Comparison of ENCODE assay signal across 8 cellular contexts in genomic region chr13:113186061-113186900, GRCh38. TPM values are rescaled to one million over a fixed set of nuclear protein-coding genes. Genes with fewer than 3 reads are reported as not detected.
DNase-seq lines count a peak whose midpoint lies in the region; ATAC-seq and TF ChIP-seq lines count a peak whose summit lies in the region.

No MANE protein-coding gene starts in this region.

- CTCF ChIA-PET in CD4-positive, alpha-beta T cell (lab: Charles Lee): interaction anchor here (1.6 kb wide), 2 partner anchors 10 to 23 kb away, joined by 3 read pairs; partner anchors contain the start of gene CUL4A

- H2AFZ ChIP-seq in fibroblast of lung (ENCODE audit: low read length): no peak overlapping the region

- H3K36me3 Mint-ChIP-seq in CD4-positive, alpha-beta T cell (ENCODE audit: low read depth): peaks cover 81% of the 10 kb centered on the region

- no peaks in the 10 kb centered on the region for H4K20me1 ChIP-seq in fibroblast of lung (ENCODE audit: control insufficient read depth, extremely low read depth, insufficient read depth, low read length)

- peaks cover 42% of the 10 kb centered on the region for H3K4me1 Mint-ChIP-seq in CD4-positive, alpha-beta T cell (ENCODE audit: low read depth)

- H3K9me3 Mint-ChIP-seq in CD4-positive, alpha-beta T cell: no peaks in the 10 kb centered on the region

- no peak overlapping the region for H3K9ac ChIP-seq in fibroblast of lung (ENCODE audit: insufficient read depth, low read length)

- 83% methylated on average over 13 of the region's 13 CpGs for WGBS in esophagus muscularis mucosa

- POLR2A ChIA-PET in CD4-positive, alpha-beta T cell (lab: Charles Lee): interaction anchor here (1.6 to 3.3 kb wide), 2 partner anchors 10 to 23 kb away, joined by 7 to 25 read pairs; partner anchors contain the start of genes CUL4A and PCID2

- intact Hi-C loops in CD4-positive, alpha-beta T cell (cut with DNase I, micrococcal nuclease): no loop called here
- intact Hi-C loops in esophagus muscularis mucosa (cut with DNase I): no loop called here

- peaks cover 28% of the 10 kb centered on the region for H3K79me2 ChIP-seq in fibroblast of lung (ENCODE audit: control insufficient read depth, insufficient read depth, low read length)

- H3K4me3 ChIP-seq in fibroblast of lung (replicated peaks in 1 of 4; ENCODE audit: control extremely low read depth in 1 of 4, insufficient read depth in 1 of 4, low read depth in 3 of 4, low read length in 4 of 4): no peak overlapping the region
- no peak overlapping the region for H3K4me3 ChIP-seq in esophagus muscularis mucosa

- H3K27me3 ChIP-seq in CD4-positive, alpha-beta T cell (ENCODE audit: control insufficient read depth, insufficient read depth, low read length): no peaks in the 10 kb centered on the region
- H3K27me3 ChIP-seq in fibroblast of lung (ENCODE audit: control insufficient read depth, insufficient read depth, low read length) (no peaks in the 10 kb centered on the region), esophagus muscularis mucosa (no peaks in the 10 kb centered on the region)

- H3K4me3 Mint-ChIP-seq in CD4-positive, alpha-beta T cell: peak overlapping the region; percentile 69

- H3K36me3 ChIP-seq in fibroblast of lung (ENCODE audit: control insufficient read depth, insufficient read depth, low read length): peaks cover 28% of the 10 kb centered on the region
- peaks cover 42 to 89% (median 63%) of the 10 kb centered on the region in 4 donors for H3K36me3 ChIP-seq in esophagus muscularis mucosa

- TF ChIP-seq POLR2A in esophagus muscularis mucosa (IDR thresholded peaks at IDR 0.05; ENCODE audit: low read depth): no peak

- no peaks in the 10 kb centered on the region for H3K9me3 ChIP-seq in CD4-positive, alpha-beta T cell (ENCODE audit: control insufficient read depth, low read length)
- no peaks in the 10 kb centered on the region for H3K9me3 ChIP-seq in fibroblast of lung (ENCODE audit: control insufficient read depth, insufficient read depth, low read depth, low read length)
- no peaks in the 10 kb centered on the region for H3K9me3 ChIP-seq in esophagus muscularis mucosa

- H3K27ac ChIP-seq in CD4-positive, alpha-beta T cell (ENCODE audit: low read depth, low read length): no peak overlapping the region
- H3K27ac ChIP-seq in fibroblast of lung (ENCODE audit: insufficient read depth, low read length): peak overlapping the region; percentile 100
- H3K27ac ChIP-seq in esophagus muscularis mucosa (replicated peaks in 1 of 4): peak overlapping the region in 2 of 4 donors; percentile 30 to 36

- TF ChIP-seq EP300 in esophagus muscularis mucosa (IDR thresholded peaks at IDR 0.05): no peak

- no peak for TF ChIP-seq CTCF in CD4-positive, alpha-beta T cell (IDR thresholded peaks at IDR 0.05)
- TF ChIP-seq CTCF in fibroblast of lung (conservative IDR thresholded peaks at IDR 0.05 in 1 of 2, IDR thresholded peaks at IDR 0.05 in 1 of 2; ENCODE audit: low read depth in 1 of 2, low read length in 2 of 2) (no peak), esophagus muscularis mucosa (IDR thresholded peaks at IDR 0.05) (no peak)

- H3K4me1 ChIP-seq in fibroblast of lung (ENCODE audit: control insufficient read depth, extremely low read depth, insufficient read depth, low read length) (peaks cover 20% of the 10 kb centered on the region), esophagus muscularis mucosa (peaks cover 0 to 9% (median 3%) of the 10 kb centered on the region in 4 donors)

- H3K27me3 Mint-ChIP-seq in CD4-positive, alpha-beta T cell: no peaks in the 10 kb centered on the region

- H3K4me2 ChIP-seq in fibroblast of lung (ENCODE audit: extremely low read depth, insufficient read depth, low read length): peak overlapping the region; percentile 60

- ATAC-seq in CD4-positive, alpha-beta T cell (ENCODE audit: poor library complexity): peak; percentile 30
- ATAC-seq in GM19438 (IDR thresholded peaks at IDR 0.05; ENCODE audit: low read depth, unreplicated experiment) (peak; percentile 96), HG03432 (IDR thresholded peaks at IDR 0.05; ENCODE audit: unreplicated experiment) (peak; percentile 86)

- no peak for DNase-seq in CD4-positive, alpha-beta T cell
- peak in 1 of 2 donors; percentile 27 for DNase-seq in fibroblast of lung (ENCODE audit: low read depth in 2 of 2)
- DNase-seq in NCI-H226: no peak
- no peak for DNase-seq in stimulated activated naive CD4-positive, alpha-beta T cell (lab: John Stamatoyannopoulos, UW)
- no peak for DNase-seq in cerebellum (ENCODE audit: low spot score)
- no peak for DNase-seq in esophagus muscularis mucosa (ENCODE audit: extremely low spot score)

- peak overlapping the region; percentile 85 for H3K27ac Mint-ChIP-seq in CD4-positive, alpha-beta T cell

RNA-seq across cellular contexts. Expression of gene PCID2, which starts 22.2 kb away (rescaled TPM):
- total RNA-seq in CD4-positive, alpha-beta T cell: 10 to 100 TPM; 33.6 to 33.7 TPM
- 66.8 and 113 TPM in 2 replicates for total RNA-seq in fibroblast of lung
- polyA plus RNA-seq in fibroblast of lung: 85.6 and 93.5 TPM in 2 replicates
- 53.1 and 55.9 TPM in 2 replicates for polyA plus RNA-seq in fibroblast of lung (2012)
- 14.3 and 23.0 TPM in 2 replicates for polyA minus RNA-seq in fibroblast of lung (ENCODE audit: low replicate concordance)
- 58.6 TPM for total RNA-seq in cerebellum
- 10 to 100 TPM; 34.5 to 46.9 (median 42.3) TPM for total RNA-seq in esophagus muscularis mucosa

RNA-seq across cellular contexts. Expression of gene CUL4A, which starts 23.1 kb away (rescaled TPM):
- 10 to 100 TPM; 54.6 to 56.6 TPM for total RNA-seq in CD4-positive, alpha-beta T cell
- total RNA-seq in fibroblast of lung (98.4 and 126 TPM in 2 replicates), cerebellum (52.1 TPM), esophagus muscularis mucosa (100 to 1,000 TPM in 3 of 4 donors, 10 to 100 TPM in 1; 93.4 to 154 (median 122) TPM)
- 89.5 and 107 TPM in 2 replicates for polyA plus RNA-seq in fibroblast of lung
- 84.1 and 93.0 TPM in 2 replicates for polyA plus RNA-seq in fibroblast of lung (2012)
- 74.9 and 108 TPM in 2 replicates for polyA minus RNA-seq in fibroblast of lung (ENCODE audit: low replicate concordance)

RNA-seq across cellular contexts. Expression of gene PROZ, which starts 27.8 kb away (rescaled TPM):
- not detected for total RNA-seq in CD4-positive, alpha-beta T cell
- not detected in 2 replicates for total RNA-seq in fibroblast of lung
- polyA plus RNA-seq in fibroblast of lung: not detected in 2 replicates
- polyA plus RNA-seq in fibroblast of lung (2012): not detected in 2 replicates
- not detected in 2 replicates for polyA minus RNA-seq in fibroblast of lung (ENCODE audit: low replicate concordance)
- not detected for total RNA-seq in cerebellum
- not detected for total RNA-seq in esophagus muscularis mucosa

Comparison
In these comparisons a context has a peak if more than half of its experiments do, and no peak if none do; other contexts are left out.
1. ATAC-seq: peak in every context shown above with its lines; median percentile 96 in GM19438; 86 in HG03432; 30 in CD4-positive, alpha-beta T cell.